8 cellular contexts compared by ENCODE assay signal in genomic region chr1:229625893-229626831, GRCh38. TPM values are rescaled to one million over a fixed set of nuclear protein-coding genes. Genes with fewer than 3 reads are reported as not detected.
DNase-seq lines count a peak whose midpoint lies in the region; ATAC-seq and TF ChIP-seq lines count a peak whose summit lies in the region.

Gene TAF5L (minus strand): TSS chr1:229626122. CDS start chr1:229614482, 11,640 bp downstream.
Gene URB2 (plus strand): TSS chr1:229626247. CDS start chr1:229627634, 1,387 bp downstream.

- H3K27me3 Mint-ChIP-seq in T-helper 1 cell treated with Interleukin-12 subunit alpha and Interleukin-12 subunit beta and Interleukin-4 antibody, amounts not matched to agents 30 μg/mL and 1 μg/mL, for 36 hours (ENCODE audit: low read depth) = no peaks in the 10 kb centered on the region

- H3K4me1 Mint-ChIP-seq in T-helper 1 cell treated with Interleukin-12 subunit alpha and Interleukin-12 subunit beta and Interleukin-4 antibody, amounts not matched to agents 30 μg/mL and 1 μg/mL, for 36 hours (ENCODE audit: low read depth) = peaks cover 38% of the 10 kb centered on the region

- no peaks in the 10 kb centered on the region for H3K36me3 ChIP-seq in prostate gland

- H3K9me3 ChIP-seq in prostate gland = no peaks in the 10 kb centered on the region

- H3K27ac ChIP-seq in prostate gland = peak within 1 kb of the TSS; percentile 81 to 92

- under 1% methylated on average over 50 of the region's 100 CpGs for WGBS in prostate gland

- peak; percentile 46 for TF ChIP-seq POLR2A in prostate gland (IDR thresholded peaks at IDR 0.05)

- H3K36me3 Mint-ChIP-seq in T-helper 1 cell treated with Interleukin-12 subunit alpha and Interleukin-12 subunit beta and Interleukin-4 antibody, amounts not matched to agents 30 μg/mL and 1 μg/mL, for 36 hours (ENCODE audit: low read depth) = peaks cover 11% of the 10 kb centered on the region

- ATAC-seq in HG02610 (IDR thresholded peaks at IDR 0.05; ENCODE audit: unreplicated experiment) = peak; percentile 87
- peak; percentile 98 for ATAC-seq in left ventricle myocardium superior

- intact Hi-C loops in left ventricle myocardium superior (cut with micrococcal nuclease) = loop anchor here (10.0 kb wide), 1 partner anchor 71 kb away; the partner anchor contains the start of gene ABCB10
- intact Hi-C loops in prostate gland (cut with DNase I) = loop anchor here (2.0 kb wide), 1 partner anchor 67 kb away; the partner anchor contains the start of gene ABCB10

- H3K27me3 ChIP-seq in prostate gland (replicated peaks; ENCODE audit: insufficient read depth) = no peaks in the 10 kb centered on the region

- no peaks in the 10 kb centered on the region for H3K9me3 Mint-ChIP-seq in T-helper 1 cell treated with Interleukin-12 subunit alpha and Interleukin-12 subunit beta and Interleukin-4 antibody, amounts not matched to agents 30 μg/mL and 1 μg/mL, for 36 hours

- H3K4me3 Mint-ChIP-seq in T-helper 1 cell treated with Interleukin-12 subunit alpha and Interleukin-12 subunit beta and Interleukin-4 antibody, amounts not matched to agents 30 μg/mL and 1 μg/mL, for 36 hours = peak within 1 kb of the TSS; percentile 98

- DNase-seq in GM12865 (ENCODE audit: low read depth) (peak; percentile 94), NCI-H1105 treated with DMSO at 0.1 percent for 48 hours (lab: John Stamatoyannopoulos, UW) (peak; percentile 57), amygdala (lab: John Stamatoyannopoulos, UW) (peak; percentile 24 to 92 (median 80)), left ventricle myocardium superior (peak; percentile 94), prostate gland (ENCODE audit: low spot score) (peak; percentile 83), ureter (ENCODE audit: low spot score) (peak; percentile 82)

- TF ChIP-seq CTCF in GM12865 (IDR thresholded peaks at IDR 0.05; ENCODE audit: insufficient read depth, low read depth, low read length, missing control alignments) (no peak), prostate gland (IDR thresholded peaks at IDR 0.05) (peak in 3 of 4 experiments; percentile 8 to 32 (median 9))

- H3K4me3 ChIP-seq in GM12865 (ENCODE audit: low read depth, low read length) (peak within 1 kb of the TSS; percentile 86), prostate gland (peak within 1 kb of the TSS; percentile 90 to 94)

- peaks cover 4% of the 10 kb centered on the region for H3K4me1 ChIP-seq in prostate gland (replicated peaks)

- peak within 1 kb of the TSS; percentile 94 for H3K27ac Mint-ChIP-seq in T-helper 1 cell treated with Interleukin-12 subunit alpha and Interleukin-12 subunit beta and Interleukin-4 antibody, amounts not matched to agents 30 μg/mL and 1 μg/mL, for 36 hours

RNA-seq across cellular contexts. Expression of gene TAF5L, which starts in this region (rescaled TPM):
- total RNA-seq in left ventricle myocardium superior (10.0 TPM), prostate gland (10 to 100 TPM; 14.0 to 17.2 TPM), ureter (26.9 TPM)

RNA-seq across cellular contexts. Expression of gene URB2, which starts in this region (rescaled TPM):
- total RNA-seq in left ventricle myocardium superior (2.9 TPM), prostate gland (10 to 100 TPM in 1 of 2 donors, 1 to 10 TPM in 1; 5.6 to 11.9 TPM), ureter (15.0 TPM)

Comparison
In these comparisons a context has a peak if more than half of its experiments do, and no peak if none do; other contexts are left out.
1. Peak in every context shown above with its lines: DNase-seq, ATAC-seq, H3K4me3 ChIP-seq and H3K27ac ChIP-seq.